23 cellular contexts compared by ENCODE assay signal in genomic region chr10:11557513-11557912, GRCh38.
"Had no signal": no experiment of that assay in that cellular context is flagged by ENCODE, and none has a peak within 500 bp of the region (broad histone marks: within the 10 kb centered on the region; RNA-seq: fewer than 3 reads in every experiment).

No MANE protein-coding gene starts in this region.

- H3K4me2 ChIP-seq: SK-N-SH had no signal

- H3K27me3 ChIP-seq: body of pancreas, Peyer's patch, SJCRH30 had no signal

- H3K36me3 ChIP-seq: Peyer's patch, SJCRH30 had no signal

- H3K9ac ChIP-seq: SK-N-SH had no signal

- H3K4me3 Mint-ChIP-seq: activated CD8-positive, alpha-beta T cell treated with anti-CD3 and anti-CD28 coated beads, Interleukin-2, amount 10 ng/mL, durations not matched to agents 7 days and 5 days; activated naive CD4-positive, alpha-beta T cell treated with anti-CD3 and anti-CD28 coated beads, Interleukin-2, amount 50 U/mL, for 24 hours; central memory CD8-positive, alpha-beta T cell; T-helper 1 cell treated with Interleukin-12 subunit alpha and Interleukin-12 subunit beta and Interleukin-4 antibody, amounts not matched to agents 30 μg/mL and 1 μg/mL, for 36 hours had no signal

- H3K4me1 Mint-ChIP-seq: central memory CD8-positive, alpha-beta T cell had no signal

- ATAC-seq: activated CD8-positive, alpha-beta T cell treated with anti-CD3 and anti-CD28 coated beads, Interleukin-2, amount 10 ng/mL, durations not matched to agents 7 days and 5 days; body of pancreas had no signal

- H3K27ac Mint-ChIP-seq: activated CD8-positive, alpha-beta T cell treated with anti-CD3 and anti-CD28 coated beads, Interleukin-2, amount 10 ng/mL, durations not matched to agents 7 days and 5 days; activated naive CD4-positive, alpha-beta T cell treated with anti-CD3 and anti-CD28 coated beads, Interleukin-2, amount 50 U/mL, for 24 hours; T-helper 1 cell treated with Interleukin-12 subunit alpha and Interleukin-12 subunit beta and Interleukin-4 antibody, amounts not matched to agents 30 μg/mL and 1 μg/mL, for 36 hours had no signal

- H3K4me3 ChIP-seq: body of pancreas, Peyer's patch, SJCRH30 had no signal

- H3K9me3 Mint-ChIP-seq: central memory CD8-positive, alpha-beta T cell; T-helper 1 cell treated with Interleukin-12 subunit alpha and Interleukin-12 subunit beta and Interleukin-4 antibody, amounts not matched to agents 30 μg/mL and 1 μg/mL, for 36 hours had no signal

- H3K27me3 Mint-ChIP-seq: activated naive CD4-positive, alpha-beta T cell treated with anti-CD3 and anti-CD28 coated beads, Interleukin-2, amount 50 U/mL, for 24 hours had no signal

- H3K9me3 ChIP-seq: Peyer's patch, SJCRH30, SK-N-SH had no signal

- H3K27ac ChIP-seq: body of pancreas, Peyer's patch, RWPE1, SJCRH30 had no signal

- DNase-seq: activated CD4-positive, alpha-beta T cell treated with anti-CD3 and anti-CD28 coated beads for 48 hours; activated CD4-positive, alpha-beta T cell treated with anti-CD3 and anti-CD28 coated beads, Interleukin-2, amount 50 U/mL, for 4 hours; activated CD4-positive, CD25-positive, alpha-beta regulatory T cell treated with anti-CD3 and anti-CD28 coated beads, Interleukin-2, amount 50 U/mL, for 72 hours; activated CD8-positive, alpha-beta memory T cell treated with anti-CD3 and anti-CD28 coated beads, Interleukin-2, amount 50 U/mL, for 48 hours; activated CD8-positive, alpha-beta T cell treated with anti-CD3 and anti-CD28 coated beads, Interleukin-2, amount 10 ng/mL, durations not matched to agents 7 days and 5 days; activated T-cell treated with anti-CD3 and anti-CD28 coated beads, Interleukin-2, amount 50 U/mL, for 1 hour; aorta; body of pancreas; NCI-H1048; NCI-H146; NCI-H187 treated with DMSO at 0.1 percent for 48 hours; NCI-H2081 treated with DMSO at 0.1 percent for 48 hours; NCI-H446; NCI-H524; Peyer's patch; Right ventricle myocardium superior; SJCRH30; SK-N-SH; SW 1271 had no signal
